Comparison of ENCODE assay signal across 21 cellular contexts in genomic region chr2:41540268-41540963, GRCh38.
DNase-seq lines count a peak whose midpoint lies in the region; ATAC-seq and TF ChIP-seq lines count a peak whose summit lies in the region.
"Had no signal": no experiment of that assay in that cellular context is flagged by ENCODE, and none has a peak within 500 bp of the region (broad histone marks: within the 10 kb centered on the region; RNA-seq: fewer than 3 reads in every experiment).

No MANE protein-coding gene starts in this region.

- WGBS in gastroesophageal sphincter (ENCODE audit: low coverage in 1 of 2), 2 donors, result 41 to 48% methylated on average over 2 of the region's 2 CpGs
- WGBS in prostate gland, result 20% methylated on average over 2 of the region's 2 CpGs
- 100% methylated on average over 1 of the region's 2 CpGs for WGBS in mesenchymal stem cell

- peak; percentile 1 for DNase-seq in M059J (ENCODE audit: low read depth)
- peak; percentile 9 for DNase-seq in prostate gland (ENCODE audit: low spot score)
- no peak for DNase-seq in foreskin melanocyte
- no peak for DNase-seq in mesenchymal stem cell
- no peak for DNase-seq in posterior cingulate gyrus
- no peak for DNase-seq in NCI-H187 (lab: John Stamatoyannopoulos, UW)
- DNase-seq: CD4-positive, CD25-positive, alpha-beta regulatory T cell; COR-L47; GDM1; HCEC 1CT; MV-4-11; NCI-H1105 treated with DMSO at 0.1 percent for 48 hours; NCI-H1694; NCI-H2081 treated with DMSO at 0.1 percent for 48 hours; NCI-H446; NCI-H526; SHP77 treated with DMSO at 0.1 percent for 48 hours had no signal

- no peak overlapping the region for H4K8ac ChIP-seq in mesenchymal stem cell (ENCODE audit: low read length)

- peaks cover 0 to 14% (median 0%) of the 10 kb centered on the region in 3 donors for H3K4me1 ChIP-seq in gastroesophageal sphincter
- peaks cover 3% of the 10 kb centered on the region for H3K4me1 ChIP-seq in prostate gland (replicated peaks)
- no peaks in the 10 kb centered on the region for H3K4me1 ChIP-seq in mesenchymal stem cell (ENCODE audit: control insufficient read depth, insufficient read depth, low read depth, low read length)

- no peak overlapping the region for H3K4ac ChIP-seq in mesenchymal stem cell (ENCODE audit: low read depth in 1 of 2, low read length in 2 of 2)

- no peak for TF ChIP-seq EP300 in gastroesophageal sphincter (IDR thresholded peaks at IDR 0.05)

- H3K23ac ChIP-seq in mesenchymal stem cell (ENCODE audit: low read length in 2 of 2), result no peak overlapping the region

- no peaks in the 10 kb centered on the region for H3K79me1 ChIP-seq in mesenchymal stem cell (replicated peaks; ENCODE audit: low read length, poor library complexity, severe bottlenecking)

- H2BK120ac ChIP-seq in mesenchymal stem cell (ENCODE audit: low read depth, low read length), result no peak overlapping the region

- no peak for ATAC-seq in gastroesophageal sphincter
- ATAC-seq: GM23338 had no signal

- H2BK15ac ChIP-seq in mesenchymal stem cell (ENCODE audit: low read depth, poor library complexity, severe bottlenecking), result no peak overlapping the region

- H2AK5ac ChIP-seq in mesenchymal stem cell (ENCODE audit: low read length, severe bottlenecking), result no peak overlapping the region

- no peak overlapping the region for H3K14ac ChIP-seq in mesenchymal stem cell (ENCODE audit: low read length in 2 of 2)

- no peaks in the 10 kb centered on the region for H3K9me3 ChIP-seq in gastroesophageal sphincter
- H3K9me3 ChIP-seq in prostate gland, result no peaks in the 10 kb centered on the region
- H3K9me3 ChIP-seq in mesenchymal stem cell (ENCODE audit: control insufficient read depth, low read length), result peaks cover 9% of the 10 kb centered on the region

- no peak overlapping the region for H3K18ac ChIP-seq in mesenchymal stem cell (ENCODE audit: low read depth in 1 of 2, low read length in 2 of 2)

- no peak overlapping the region for H2BK5ac ChIP-seq in mesenchymal stem cell (ENCODE audit: low read depth, low read length, poor library complexity, severe bottlenecking)

- H3K27me3 ChIP-seq in gastroesophageal sphincter, result no peaks in the 10 kb centered on the region
- H3K27me3 ChIP-seq in prostate gland (replicated peaks; ENCODE audit: insufficient read depth), result no peaks in the 10 kb centered on the region
- H3K27me3 ChIP-seq in mesenchymal stem cell (ENCODE audit: control insufficient read depth in 1 of 2, insufficient read depth in 1 of 2, low read length in 2 of 2), result no peaks in the 10 kb centered on the region

- H3K27ac ChIP-seq in gastroesophageal sphincter (peak overlapping the region in 3 of 4 donors; percentile 5 to 59 (median 44)), prostate gland (peak overlapping the region; percentile 40 to 69), mesenchymal stem cell (ENCODE audit: low read length, poor library complexity, severe bottlenecking) (no peak overlapping the region)
- H3K27ac ChIP-seq: RWPE1, SK-N-MC had no signal

- H2BK12ac ChIP-seq in mesenchymal stem cell (ENCODE audit: low read length in 2 of 2), result no peak overlapping the region

- no peaks in the 10 kb centered on the region for H3K36me3 ChIP-seq in gastroesophageal sphincter
- no peaks in the 10 kb centered on the region for H3K36me3 ChIP-seq in prostate gland
- H3K36me3 ChIP-seq in mesenchymal stem cell (ENCODE audit: control insufficient read depth in 1 of 2, insufficient read depth in 2 of 2, low read depth in 1 of 2, low read length in 2 of 2), result no peaks in the 10 kb centered on the region

- no peak overlapping the region for H3K4me2 ChIP-seq in mesenchymal stem cell (ENCODE audit: low read length, poor library complexity, severe bottlenecking)
- H3K4me2 ChIP-seq: GM23338 had no signal

- H2AFZ ChIP-seq in mesenchymal stem cell (ENCODE audit: low read depth, low read length), result no peak overlapping the region
- H2AFZ ChIP-seq: GM23338 had no signal

- H3K9ac ChIP-seq in mesenchymal stem cell (ENCODE audit: low read length), result no peak overlapping the region

- H3K4me3 ChIP-seq in gastroesophageal sphincter (no peak overlapping the region), prostate gland (no peak overlapping the region), mesenchymal stem cell (ENCODE audit: insufficient read depth in 1 of 2, low read depth in 1 of 2, low read length in 2 of 2) (no peak overlapping the region)
- H3K4me3 ChIP-seq: GM23338, SK-N-MC had no signal

- no peak overlapping the region for H4K91ac ChIP-seq in mesenchymal stem cell (ENCODE audit: low read length)

- intact Hi-C loops in prostate gland (cut with DNase I) (no loop called here), posterior cingulate gyrus (cut with DNase I) (no loop called here)

- no peak for TF ChIP-seq POLR2A in gastroesophageal sphincter (IDR thresholded peaks at IDR 0.05)
- no peak for TF ChIP-seq POLR2A in prostate gland (IDR thresholded peaks at IDR 0.05)

- TF ChIP-seq CTCF in gastroesophageal sphincter (IDR thresholded peaks at IDR 0.05), result no peak
- TF ChIP-seq CTCF in prostate gland (IDR thresholded peaks at IDR 0.05), result no peak

Comparison
In these comparisons a context has a peak if more than half of its experiments do, and no peak if none do; other contexts are left out.
1. DNase-seq: peak in M059J (single experiment) and prostate gland (single experiment); none in foreskin melanocyte (single experiment), mesenchymal stem cell (single experiment), posterior cingulate gyrus (0 of 10) and NCI-H187 (0 of 2).